Comparison of ENCODE assay signal across 9 cellular contexts in genomic region chr2:31255911-31256571, GRCh38. TPM values are rescaled to one million over a fixed set of nuclear protein-coding genes. Genes with fewer than 3 reads are reported as not detected.
DNase-seq lines count a peak whose midpoint lies in the region; ATAC-seq, FAIRE-seq and TF ChIP-seq lines count a peak whose summit lies in the region.
"Had no signal": no experiment of that assay in that cellular context is flagged by ENCODE, and none has a peak within 500 bp of the region (broad histone marks: within the 10 kb centered on the region; RNA-seq: fewer than 3 reads in every experiment).

No MANE protein-coding gene starts in this region.

- no peak for TF ChIP-seq POLR2A in stomach (IDR thresholded peaks at IDR 0.05)

- no peaks in the 10 kb centered on the region for H3K27me3 Mint-ChIP-seq in naive thymus-derived CD4-positive, alpha-beta T cell

- intact Hi-C loops in stomach (cut with DNase I; ENCODE audit: low total_unique reads): no loop called here
- intact Hi-C loops in naive thymus-derived CD4-positive, alpha-beta T cell (cut with micrococcal nuclease): no loop called here

- TF ChIP-seq CTCF in hepatocyte (IDR thresholded peaks at IDR 0.05; ENCODE audit: poor library complexity) (no peak), stomach (IDR thresholded peaks at IDR 0.05) (no peak)

- H3K9me2 ChIP-seq in hepatocyte (replicated peaks; ENCODE audit: insufficient read depth): no peaks in the 10 kb centered on the region

- H3K9me3 Mint-ChIP-seq in naive thymus-derived CD4-positive, alpha-beta T cell: no peaks in the 10 kb centered on the region

- DNase-seq in GM18507 (ENCODE audit: extremely low spot score, insufficient read length, low read depth) (peak; percentile 28), hepatocyte (ENCODE audit: low spot score) (peak; percentile 62), NCI-H524 (lab: John Stamatoyannopoulos, UW) (no peak), stomach (no peak), DMS153 treated with DMSO at 0.1 percent for 48 hours (lab: John Stamatoyannopoulos, UW; ENCODE audit: unreplicated experiment) (no peak)
- DNase-seq in naive thymus-derived CD4-positive, alpha-beta T cell: no peak
- DNase-seq: NCI-H1694 treated with DMSO at 0.1 percent for 48 hours had no signal

- H4K20me1 ChIP-seq in hepatocyte (ENCODE audit: insufficient read depth, poor library complexity, severe bottlenecking): no peaks in the 10 kb centered on the region

- no peaks in the 10 kb centered on the region for H3K79me2 ChIP-seq in hepatocyte

- H3K36me3 ChIP-seq in hepatocyte (replicated peaks; ENCODE audit: insufficient read depth, low read depth) (no peaks in the 10 kb centered on the region), stomach (peaks cover 0 to 8% (median 5%) of the 10 kb centered on the region in 4 donors)
- H3K36me3 ChIP-seq in naive thymus-derived CD4-positive, alpha-beta T cell (ENCODE audit: control insufficient read depth in 2 of 3, insufficient read depth in 3 of 3, low read length in 3 of 3): peaks cover 0 to 7% (median 0%) of the 10 kb centered on the region in 3 experiments

- 83% methylated on average over 11 of the region's 11 CpGs for WGBS in hepatocyte (ENCODE audit: low lambda C conversion rate, missing lambda C conversion rate)
- WGBS in stomach, 5 donors: 75 to 92% (median 86%) methylated on average over 11 of the region's 11 CpGs

- CTCF ChIA-PET in naive thymus-derived CD4-positive, alpha-beta T cell (lab: Charles Lee): no interaction called here

- POLR2A ChIA-PET in naive thymus-derived CD4-positive, alpha-beta T cell (lab: Charles Lee): no interaction called here

- H3K27me3 ChIP-seq in hepatocyte (no peaks in the 10 kb centered on the region), stomach (no peaks in the 10 kb centered on the region)
- no peaks in the 10 kb centered on the region for H3K27me3 ChIP-seq in naive thymus-derived CD4-positive, alpha-beta T cell (ENCODE audit: control insufficient read depth in 2 of 2, insufficient read depth in 2 of 2, low read length in 2 of 2)

- H2AFZ ChIP-seq in hepatocyte: no peak overlapping the region

- H3K4me3 Mint-ChIP-seq in naive thymus-derived CD4-positive, alpha-beta T cell: no peak overlapping the region

- H3K36me3 Mint-ChIP-seq in naive thymus-derived CD4-positive, alpha-beta T cell: peaks cover 0 to 32% (median 4%) of the 10 kb centered on the region in 5 donors

- H3K9me3 ChIP-seq in hepatocyte (ENCODE audit: low read depth) (no peaks in the 10 kb centered on the region), stomach (no peaks in the 10 kb centered on the region)
- no peaks in the 10 kb centered on the region for H3K9me3 ChIP-seq in naive thymus-derived CD4-positive, alpha-beta T cell (ENCODE audit: control insufficient read depth in 2 of 3, low read length in 3 of 3)

- ATAC-seq in GM21737 (IDR thresholded peaks at IDR 0.05; ENCODE audit: unreplicated experiment) (peak; percentile 62), HG03520 (IDR thresholded peaks at IDR 0.05; ENCODE audit: unreplicated experiment) (peak; percentile 41)
- ATAC-seq in naive thymus-derived CD4-positive, alpha-beta T cell: no peak

- TF ChIP-seq EP300 in stomach (IDR thresholded peaks at IDR 0.05): no peak

- H3K4me2 ChIP-seq in hepatocyte: no peak overlapping the region

- H3K27ac ChIP-seq in hepatocyte: peak overlapping the region; percentile 88
- no peak overlapping the region for H3K27ac ChIP-seq in stomach
- no peak overlapping the region for H3K27ac ChIP-seq in naive thymus-derived CD4-positive, alpha-beta T cell (ENCODE audit: low read depth, low read length)

- FAIRE-seq in GM18507 (lab: Jason Lieb, UNC): peak; percentile 94

- H3K27ac Mint-ChIP-seq in naive thymus-derived CD4-positive, alpha-beta T cell: no peak overlapping the region

- H3K4me1 Mint-ChIP-seq in naive thymus-derived CD4-positive, alpha-beta T cell: peaks cover 0 to 3% (median 0%) of the 10 kb centered on the region in 7 donors

- H3K4me3 ChIP-seq in hepatocyte (no peak overlapping the region), stomach (no peak overlapping the region)
- H3K4me3 ChIP-seq in naive thymus-derived CD4-positive, alpha-beta T cell (ENCODE audit: low read length): no peak overlapping the region

- H3K4me1 ChIP-seq in hepatocyte (ENCODE audit: insufficient read depth): peaks cover 20% of the 10 kb centered on the region
- H3K4me1 ChIP-seq in stomach: peaks cover 0 to 5% (median 2%) of the 10 kb centered on the region in 4 donors
- no peaks in the 10 kb centered on the region for H3K4me1 ChIP-seq in naive thymus-derived CD4-positive, alpha-beta T cell (ENCODE audit: control insufficient read depth in 2 of 2, insufficient read depth in 2 of 2, low read length in 2 of 2)

RNA-seq across cellular contexts. Expression of gene EHD3, which starts 22.1 kb away (rescaled TPM):
- total RNA-seq in hepatocyte: 6.0 and 6.2 TPM in 2 replicates
- 4.5 and 7.3 TPM in 2 replicates for polyA plus RNA-seq in hepatocyte
- total RNA-seq in stomach: 1 to 10 TPM in 3 of 5 donors, under 1 TPM in 2; 0.45 to 4.0 (median 1.7) TPM
- 1 to 10 TPM; 4.0 to 7.5 (median 6.3) TPM for polyA plus RNA-seq in stomach
- total RNA-seq in naive thymus-derived CD4-positive, alpha-beta T cell: 1 to 10 TPM; 1.6 to 4.5 (median 3.5) TPM
- polyA plus RNA-seq in naive thymus-derived CD4-positive, alpha-beta T cell: 1 to 10 TPM; 3.8 to 4.6 TPM

RNA-seq across cellular contexts. Expression of gene CAPN14, which starts 38.7 kb away (rescaled TPM):
- 0.33 and 0.56 TPM in 2 replicates for total RNA-seq in hepatocyte
- polyA plus RNA-seq in hepatocyte: 0.06 and 0.36 TPM in 2 replicates
- total RNA-seq in stomach: 1 to 10 TPM in 1 of 5 donors, not detected in 4; 1.3 TPM
- polyA plus RNA-seq in stomach: 10 to 100 TPM in 1 of 3 donors, under 1 TPM in 1, not detected in 1; 0.06 to 66.0 TPM
- under 1 TPM; 0.24 to 0.92 (median 0.62) TPM for total RNA-seq in naive thymus-derived CD4-positive, alpha-beta T cell
- under 1 TPM; 0.16 to 0.30 TPM for polyA plus RNA-seq in naive thymus-derived CD4-positive, alpha-beta T cell

Comparison
In these comparisons a context has a peak if more than half of its experiments do, and no peak if none do; other contexts are left out.
1. DNase-seq: peak in GM18507 (single experiment) and hepatocyte (single experiment); none in NCI-H524 (0 of 2), stomach (single experiment), DMS153 treated with DMSO at 0.1 percent for 48 hours (single experiment) and naive thymus-derived CD4-positive, alpha-beta T cell (0 of 9).